In the genomic region with DNA sequence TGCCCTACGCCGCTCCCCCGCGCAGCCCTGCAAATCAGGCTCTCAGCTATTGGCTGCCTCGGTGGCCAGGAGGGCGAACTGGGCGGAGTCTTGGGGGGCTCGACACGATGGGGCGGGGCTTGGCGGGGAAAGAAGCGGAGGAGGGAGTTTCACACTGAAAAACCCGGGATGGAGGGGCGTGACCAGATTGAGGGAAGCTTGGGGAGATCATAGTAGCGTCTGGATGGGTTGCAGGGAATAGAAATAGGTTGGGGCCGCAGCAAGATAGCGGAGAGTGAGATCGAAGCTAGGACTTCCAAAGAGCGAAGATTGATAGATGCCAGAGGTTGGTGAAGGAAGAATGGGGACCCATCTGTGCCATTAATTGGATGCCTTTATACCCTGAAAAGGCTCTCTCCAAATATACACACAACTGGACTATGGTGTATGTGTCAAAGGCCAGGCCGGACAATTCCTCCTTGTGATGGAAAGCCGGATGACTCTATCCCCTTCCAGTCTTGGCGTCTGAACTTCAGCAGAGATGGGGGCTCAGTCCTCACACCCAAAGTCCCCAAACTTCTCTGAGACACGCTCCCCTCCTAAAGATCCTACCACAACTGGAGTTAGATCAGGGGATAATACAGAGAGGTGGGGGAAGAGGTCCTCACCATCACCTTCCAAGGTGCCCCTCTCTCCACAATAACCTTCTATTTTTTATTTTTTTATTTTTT, we compare ENCODE assay signal across 9 cellular contexts. TPM values are rescaled to one million over a fixed set of nuclear protein-coding genes. Genes with fewer than 3 reads are reported as not detected.
DNase-seq lines count a peak whose midpoint lies in the region; TF ChIP-seq lines count a peak whose summit lies in the region.
"Had no signal": no experiment of that assay in that cellular context is flagged by ENCODE, and none has a peak within 500 bp of the region (broad histone marks: within the 10 kb centered on the region; RNA-seq: fewer than 3 reads in every experiment).

No MANE protein-coding gene starts in this region.

- H3K27ac ChIP-seq in uterus, result no peak overlapping the region

- peak; percentile 75 for DNase-seq in COR-L47 (lab: John Stamatoyannopoulos, UW)
- peak; percentile 38 to 60 for DNase-seq in NCI-H1930 (lab: John Stamatoyannopoulos, UW)
- DNase-seq in activated T-cell treated with anti-CD3 and anti-CD28 coated beads for 48 hours (ENCODE audit: low read depth), result peak; percentile 58
- DNase-seq in fibroblast of the aortic adventitia (ENCODE audit: low read depth), result peak; percentile 40
- DNase-seq in nucleus accumbens (lab: John Stamatoyannopoulos, UW), result peak in 43 of 56 donors; percentile 9 to 91 (median 56)
- peak; percentile 94 for DNase-seq in uterus
- DNase-seq in SKM-1 treated with dmso at 0.1 percent for 144 hours (lab: John Stamatoyannopoulos, UW; ENCODE audit: unreplicated experiment), result no peak
- no peak for DNase-seq in NAMALWA (ENCODE audit: low spot score)

- TF ChIP-seq CTCF in fibroblast of the aortic adventitia (IDR thresholded peaks at IDR 0.05; ENCODE audit: insufficient read depth, low read length) (no peak), uterus (IDR thresholded peaks at IDR 0.05) (no peak)

- peaks cover 0 to 3% of the 10 kb centered on the region in 2 donors for H3K4me1 ChIP-seq in uterus

- no peaks in the 10 kb centered on the region for H3K27me3 ChIP-seq in uterus

- no peaks in the 10 kb centered on the region for H3K9me3 ChIP-seq in uterus

- H3K4me3 ChIP-seq in fibroblast of the aortic adventitia (ENCODE audit: low read depth, low read length), result peak overlapping the region; percentile 48
- peak overlapping the region; percentile 23 to 41 for H3K4me3 ChIP-seq in uterus

- no peaks in the 10 kb centered on the region for H3K36me3 ChIP-seq in uterus

- TF ChIP-seq POLR2A in uterus (IDR thresholded peaks at IDR 0.05), result no peak

- intact Hi-C loops in uterus (cut with DNase I; ENCODE audit: low total_unique reads), result no loop called here

RNA-seq across cellular contexts. Expression of gene STAC2, which starts 0.4 kb away (rescaled TPM):
- total RNA-seq in fibroblast of the aortic adventitia (ENCODE audit: low replicate concordance), result 0.18 TPM in 1 of 2 replicates, not detected in the other
- 10 to 100 TPM in 1 of 4 donors, 1 to 10 TPM in 2, under 1 TPM in 1; 0.59 to 14.4 (median 1.1) TPM for total RNA-seq in uterus
- total RNA-seq: glomerular endothelial cell had no signal

RNA-seq across cellular contexts. Expression of gene RPL19, which starts 26.0 kb away (rescaled TPM):
- total RNA-seq in fibroblast of the aortic adventitia (ENCODE audit: low replicate concordance) (944 and 2,108 TPM in 2 replicates), uterus (1,000 to 10,000 TPM; 1,469 to 5,936 (median 3,528) TPM)

RNA-seq across cellular contexts. Expression of gene CACNB1, which starts 28.7 kb away (rescaled TPM):
- total RNA-seq in fibroblast of the aortic adventitia (ENCODE audit: low replicate concordance), result 7.0 and 8.0 TPM in 2 replicates
- total RNA-seq in uterus, result 10 to 100 TPM in 2 of 4 donors, 1 to 10 TPM in 2; 5.6 to 23.3 (median 8.4) TPM

Comparison
In these comparisons a context has a peak if more than half of its experiments do, and no peak if none do; other contexts are left out.
1. DNase-seq: peak in COR-L47 (single experiment), NCI-H1930 (2 of 2), activated T-cell treated with anti-CD3 and anti-CD28 coated beads for 48 hours (single experiment), fibroblast of the aortic adventitia (single experiment), nucleus accumbens (43 of 56) and uterus (2 of 2); none in SKM-1 treated with dmso at 0.1 percent for 144 hours (single experiment) and NAMALWA (single experiment).